In the genomic region with DNA sequence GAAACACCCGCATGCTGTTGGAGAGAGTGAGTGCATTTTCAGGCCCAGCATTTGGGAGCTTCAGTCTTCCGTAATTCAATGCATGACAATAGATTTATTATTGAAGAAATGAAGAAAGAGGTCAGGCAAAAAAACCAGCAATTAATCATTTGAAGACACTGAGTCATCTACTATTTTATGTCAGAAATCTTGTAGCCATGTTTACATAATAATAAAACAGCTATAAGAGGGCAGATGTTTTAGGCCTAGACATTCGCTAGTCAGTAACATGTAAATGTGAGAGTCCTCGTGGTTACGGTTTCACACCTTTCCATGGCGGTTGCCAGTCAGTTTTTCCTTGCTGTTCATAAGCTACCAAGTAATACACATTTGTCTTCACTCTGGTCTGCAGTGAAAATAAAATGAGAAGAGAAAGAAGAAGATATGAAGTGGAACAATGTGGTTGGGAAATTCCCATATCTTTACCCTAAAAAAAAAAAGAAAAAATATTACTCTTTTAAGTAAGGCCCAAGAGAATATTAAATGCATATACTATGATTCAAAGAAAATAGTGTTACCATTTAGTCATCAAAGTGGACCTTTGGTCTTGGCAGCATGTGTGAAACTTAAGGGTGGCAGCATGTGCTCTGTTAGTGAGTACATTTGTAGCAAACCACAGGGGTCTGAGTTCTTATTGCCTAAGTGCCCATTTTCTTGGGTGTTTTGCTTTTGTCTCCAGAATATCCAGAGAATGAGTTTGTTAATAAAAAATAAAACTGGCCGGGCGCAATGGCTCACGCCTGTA, we compare ENCODE assay signal across 8 cellular contexts.
DNase-seq lines count a peak whose midpoint lies in the region; ATAC-seq lines count a peak whose summit lies in the region.

No MANE protein-coding gene starts in this region.

- peaks cover 21 to 99% (median 62%) of the 10 kb centered on the region in 10 experiments for H3K4me1 ChIP-seq in BLaER1 treated with 17β-estradiol and CSF1 and Interleukin-3, amounts not matched to agents 10 nM and 100 nM
- H3K4me1 ChIP-seq in naive thymus-derived CD4-positive, alpha-beta T cell (ENCODE audit: control insufficient read depth in 2 of 2, insufficient read depth in 2 of 2, low read length in 2 of 2) = peaks cover 5 to 17% of the 10 kb centered on the region in 2 donors

- peaks cover 15 to 42% (median 21%) of the 10 kb centered on the region in 7 donors for H3K4me1 Mint-ChIP-seq in naive thymus-derived CD4-positive, alpha-beta T cell

- H3K27me3 ChIP-seq in BLaER1 treated with 17β-estradiol and CSF1 and Interleukin-3, amounts not matched to agents 10 nM and 100 nM = no peaks in the 10 kb centered on the region
- H3K27me3 ChIP-seq in naive thymus-derived CD4-positive, alpha-beta T cell (ENCODE audit: control insufficient read depth in 2 of 2, insufficient read depth in 2 of 2, low read length in 2 of 2) = no peaks in the 10 kb centered on the region
- H3K27me3 ChIP-seq in H7 (ENCODE audit: control insufficient read depth, insufficient read depth, low read length) = peaks cover 12% of the 10 kb centered on the region

- CTCF ChIA-PET in naive thymus-derived CD4-positive, alpha-beta T cell (lab: Charles Lee) = no interaction called here

- peak overlapping the region in 8 of 11 experiments; percentile 5 to 93 (median 53); a peak in 13 of 22 replicates for H3K4me2 ChIP-seq in BLaER1 treated with 17β-estradiol and CSF1 and Interleukin-3, amounts not matched to agents 10 nM and 100 nM

- H3K4me3 Mint-ChIP-seq in naive thymus-derived CD4-positive, alpha-beta T cell = peak overlapping the region in 1 of 10 donors; percentile 42

- intact Hi-C loops in naive thymus-derived CD4-positive, alpha-beta T cell (cut with micrococcal nuclease) = loop anchor here in 1 of 2 donors (1.0 to 2.0 kb wide), 3 partner anchors 8 to 21 kb away; no protein-coding TSS in a partner anchor

- no peaks in the 10 kb centered on the region for H3K9me3 Mint-ChIP-seq in naive thymus-derived CD4-positive, alpha-beta T cell

- H3K36me3 ChIP-seq in BLaER1 treated with 17β-estradiol and CSF1 and Interleukin-3, amounts not matched to agents 10 nM and 100 nM = no peaks in the 10 kb centered on the region
- no peaks in the 10 kb centered on the region for H3K36me3 ChIP-seq in naive thymus-derived CD4-positive, alpha-beta T cell (ENCODE audit: control insufficient read depth in 2 of 3, insufficient read depth in 3 of 3, low read length in 3 of 3)
- H3K36me3 ChIP-seq in H7 (replicated peaks; ENCODE audit: control insufficient read depth, insufficient read depth, low read length) = no peaks in the 10 kb centered on the region

- ATAC-seq in GM19463 (IDR thresholded peaks at IDR 0.05; ENCODE audit: unreplicated experiment) = peak; percentile 90
- peak; percentile 71 for ATAC-seq in HG03521 (IDR thresholded peaks at IDR 0.05; ENCODE audit: unreplicated experiment)
- peak; percentile 58 for ATAC-seq in naive thymus-derived CD4-positive, alpha-beta T cell

- H4K20me1 ChIP-seq in BLaER1 treated with 17β-estradiol and CSF1 and Interleukin-3, amounts not matched to agents 10 nM and 100 nM = no peaks in the 10 kb centered on the region

- peak overlapping the region in 6 of 11 experiments; percentile 27 to 89 (median 64); a peak in 11 of 22 replicates for H3K9ac ChIP-seq in BLaER1 treated with 17β-estradiol and CSF1 and Interleukin-3, amounts not matched to agents 10 nM and 100 nM

- peaks cover 0 to 32% (median 17%) of the 10 kb centered on the region in 11 experiments; a peak in 8 of 22 replicates for H3K9me3 ChIP-seq in BLaER1 treated with 17β-estradiol and CSF1 and Interleukin-3, amounts not matched to agents 10 nM and 100 nM (replicated peaks in 1 of 11)
- H3K9me3 ChIP-seq in naive thymus-derived CD4-positive, alpha-beta T cell (ENCODE audit: control insufficient read depth in 2 of 3, low read length in 3 of 3) = no peaks in the 10 kb centered on the region

- peak overlapping the region; percentile 30 to 97 (median 77); a peak in 18 of 22 replicates for H3K27ac ChIP-seq in BLaER1 treated with 17β-estradiol and CSF1 and Interleukin-3, amounts not matched to agents 10 nM and 100 nM
- H3K27ac ChIP-seq in naive thymus-derived CD4-positive, alpha-beta T cell (ENCODE audit: low read depth, low read length) = no peak overlapping the region

- H3K27ac Mint-ChIP-seq in naive thymus-derived CD4-positive, alpha-beta T cell = peak overlapping the region in 2 of 9 donors; percentile 6 to 72

- H3K4me3 ChIP-seq in BLaER1 treated with 17β-estradiol and CSF1 and Interleukin-3, amounts not matched to agents 10 nM and 100 nM = no peak overlapping the region
- H3K4me3 ChIP-seq in naive thymus-derived CD4-positive, alpha-beta T cell (ENCODE audit: low read length) = no peak overlapping the region
- H3K4me3 ChIP-seq in H7 (ENCODE audit: insufficient read depth, low read depth, low read length) = no peak overlapping the region

- DNase-seq in activated T-cell treated with anti-CD3 and anti-CD28 coated beads for 48 hours (ENCODE audit: low read depth) (peak; percentile 59), H7 (no peak), NCI-H82 (lab: John Stamatoyannopoulos, UW) (no peak), mesenteric fat pad (ENCODE audit: low spot score) (no peak)
- peak in 2 of 9 donors; percentile 15 to 76 for DNase-seq in naive thymus-derived CD4-positive, alpha-beta T cell

- no peaks in the 10 kb centered on the region for H3K36me3 Mint-ChIP-seq in naive thymus-derived CD4-positive, alpha-beta T cell

- POLR2A ChIA-PET in naive thymus-derived CD4-positive, alpha-beta T cell (lab: Charles Lee) = interaction anchor here (1.1 kb wide), 1 partner anchor 21 kb away, joined by 3 read pairs; no protein-coding TSS in a partner anchor

- no peaks in the 10 kb centered on the region for H3K27me3 Mint-ChIP-seq in naive thymus-derived CD4-positive, alpha-beta T cell
